Comparison of ENCODE assay signal across 8 cellular contexts in genomic region chr13:41310963-41311606, GRCh38. TPM values are rescaled to one million over a fixed set of nuclear protein-coding genes. Genes with fewer than 3 reads are reported as not detected.
DNase-seq lines count a peak whose midpoint lies in the region; ATAC-seq, FAIRE-seq and TF ChIP-seq lines count a peak whose summit lies in the region.

NAA16 (plus strand) TSS chr13:41311267; CDS start chr13:41311529, 262 bp downstream.

- DNase-seq in GM18507 (ENCODE audit: extremely low spot score, insufficient read length, low read depth) (peak; percentile 93), NCI-H2029 treated with DMSO at 0.1 percent for 48 hours (lab: John Stamatoyannopoulos, UW) (peak; percentile 31), T-helper 22 cell (ENCODE audit: low read depth) (peak; percentile 92), astrocyte of the cerebellum (ENCODE audit: low read depth) (peak; percentile 75), hepatocyte (ENCODE audit: low spot score) (peak; percentile 93), renal cortical epithelial cell (ENCODE audit: low read depth) (peak; percentile 83), aorta (peak; percentile 94 to 97)

- intact Hi-C loops in aorta (cut with DNase I) = loop anchor here in 1 of 2 donors (1.0 kb wide), 1 partner anchor 48 kb away; the partner anchor contains the start of gene MTRF1

- peak within 1 kb of the TSS; percentile 77 for H3K4me2 ChIP-seq in hepatocyte

- no peak for TF ChIP-seq CTCF in astrocyte of the cerebellum (IDR thresholded peaks at IDR 0.05; ENCODE audit: low read depth, low read length, missing control alignments)
- no peak for TF ChIP-seq CTCF in hepatocyte (IDR thresholded peaks at IDR 0.05; ENCODE audit: poor library complexity)

- H2AFZ ChIP-seq in hepatocyte = peak within 1 kb of the TSS; percentile 77

- no peaks in the 10 kb centered on the region for H3K9me2 ChIP-seq in hepatocyte (replicated peaks; ENCODE audit: insufficient read depth)

- ATAC-seq in HG02970 (IDR thresholded peaks at IDR 0.05; ENCODE audit: low FRiP score, unreplicated experiment) (peak; percentile 64), aorta (ENCODE audit: low FRiP score) (peak; percentile 97)

- FAIRE-seq in GM18507 (lab: Jason Lieb, UNC) = peak; percentile 85

- H3K4me3 ChIP-seq in astrocyte of the cerebellum (ENCODE audit: low read depth, low read length) = peak within 1 kb of the TSS; percentile 80
- H3K4me3 ChIP-seq in hepatocyte = peak within 1 kb of the TSS; percentile 100
- H3K4me3 ChIP-seq in aorta (ENCODE audit: low read length in 2 of 2) = peak within 1 kb of the TSS; percentile 40 to 68

- in situ Hi-C loops in astrocyte of the cerebellum (cut with HindIII; ENCODE audit: low sequenced_read_pairs) = no loop called here

- H3K36me3 ChIP-seq in hepatocyte (replicated peaks; ENCODE audit: insufficient read depth, low read depth) (no peaks in the 10 kb centered on the region), aorta (ENCODE audit: control insufficient read depth in 1 of 2, insufficient read depth in 2 of 2, low read length in 1 of 2) (no peaks in the 10 kb centered on the region)

- H3K27ac ChIP-seq in hepatocyte = peak within 1 kb of the TSS; percentile 97
- peak within 1 kb of the TSS; percentile 20 to 30 for H3K27ac ChIP-seq in aorta (ENCODE audit: low read depth in 1 of 2, low read length in 2 of 2)

- H3K27me3 ChIP-seq in hepatocyte (no peaks in the 10 kb centered on the region), aorta (ENCODE audit: control insufficient read depth in 1 of 2, insufficient read depth in 2 of 2, low read length in 1 of 2) (no peaks in the 10 kb centered on the region)

- H3K4me1 ChIP-seq in hepatocyte (ENCODE audit: insufficient read depth) (peaks cover 13% of the 10 kb centered on the region), aorta (ENCODE audit: control insufficient read depth in 1 of 2, insufficient read depth in 2 of 2, low read length in 2 of 2) (no peaks in the 10 kb centered on the region)

- WGBS in hepatocyte (ENCODE audit: low lambda C conversion rate, missing lambda C conversion rate) = 3% methylated on average over 49 of the region's 53 CpGs
- WGBS in aorta, 2 donors = 0% methylated on average over 47 to 53 of the region's 53 CpGs

- peaks cover 48% of the 10 kb centered on the region for H3K79me2 ChIP-seq in hepatocyte

- H3K9me3 ChIP-seq in hepatocyte (ENCODE audit: low read depth) (no peaks in the 10 kb centered on the region), aorta (ENCODE audit: control insufficient read depth, low read length) (no peaks in the 10 kb centered on the region)

- peaks cover 22% of the 10 kb centered on the region for H4K20me1 ChIP-seq in hepatocyte (ENCODE audit: insufficient read depth, poor library complexity, severe bottlenecking)

RNA-seq across cellular contexts. Expression of gene NAA16, which starts in this region (rescaled TPM):
- 16.2 and 24.5 TPM in 2 replicates for total RNA-seq in hepatocyte
- 10.7 and 12.0 TPM in 2 replicates for polyA plus RNA-seq in hepatocyte
- total RNA-seq in renal cortical epithelial cell = 5.2 and 21.6 TPM in 2 replicates
- 10 to 100 TPM; 16.0 to 24.7 TPM for total RNA-seq in aorta
- 10 to 100 TPM in 1 of 2 donors, 1 to 10 TPM in 1; 5.8 to 16.6 TPM for polyA plus RNA-seq in aorta

Comparison
In these comparisons a context has a peak if more than half of its experiments do, and no peak if none do; other contexts are left out.
1. Peak in every context shown above with its lines: DNase-seq, ATAC-seq, H3K4me3 ChIP-seq and H3K27ac ChIP-seq.
2. DNase-seq: peak in every context shown above with its lines; median percentile 96 in aorta; 93 in GM18507; 93 in hepatocyte; 92 in T-helper 22 cell; 83 in renal cortical epithelial cell; 75 in astrocyte of the cerebellum; 31 in NCI-H2029 treated with DMSO at 0.1 percent for 48 hours.